25 cellular contexts compared by ENCODE assay signal in genomic region chr18:58657081-58657480, GRCh38. TPM values are rescaled to one million over a fixed set of nuclear protein-coding genes. Genes with fewer than 3 reads are reported as not detected.
DNase-seq lines count a peak whose midpoint lies in the region; ATAC-seq and TF ChIP-seq lines count a peak whose summit lies in the region.
"Had no signal": no experiment of that assay in that cellular context is flagged by ENCODE, and none has a peak within 500 bp of the region (broad histone marks: within the 10 kb centered on the region; RNA-seq: fewer than 3 reads in every experiment).

No MANE protein-coding gene starts in this region.

- H3K27me3 Mint-ChIP-seq in T-helper 1 cell treated with Interleukin-12 subunit alpha and Interleukin-12 subunit beta and Interleukin-4 antibody, amounts not matched to agents 30 μg/mL and 1 μg/mL, for 36 hours (ENCODE audit: low read depth) = no peaks in the 10 kb centered on the region
- H3K27me3 Mint-ChIP-seq in T-cell = no peaks in the 10 kb centered on the region
- peaks cover 0 to 3% (median 0%) of the 10 kb centered on the region in 5 donors for H3K27me3 Mint-ChIP-seq in naive thymus-derived CD4-positive, alpha-beta T cell

- H3K9me3 Mint-ChIP-seq in T-helper 1 cell treated with Interleukin-12 subunit alpha and Interleukin-12 subunit beta and Interleukin-4 antibody, amounts not matched to agents 30 μg/mL and 1 μg/mL, for 36 hours = peaks cover 26% of the 10 kb centered on the region
- peaks cover 5 to 23% (median 9%) of the 10 kb centered on the region in 3 donors for H3K9me3 Mint-ChIP-seq in T-cell
- peaks cover 0 to 35% (median 12%) of the 10 kb centered on the region in 11 donors for H3K9me3 Mint-ChIP-seq in naive thymus-derived CD4-positive, alpha-beta T cell

- peaks cover 0 to 12% (median 3%) of the 10 kb centered on the region in 3 experiments for H3K9me3 ChIP-seq in naive thymus-derived CD4-positive, alpha-beta T cell (ENCODE audit: control insufficient read depth in 2 of 3, low read length in 3 of 3)
- H3K9me3 ChIP-seq: Caco-2 had no signal

- in situ Hi-C loops in GM13977 (cut with MboI; ENCODE audit: low pct_unique_long_range_greater_than_20kb, low sequenced_read_pairs, unreplicated experiment) = no loop called here

- ATAC-seq in T-cell (replicated peaks in 1 of 4) = no peak
- ATAC-seq in naive thymus-derived CD4-positive, alpha-beta T cell = no peak
- no peak for ATAC-seq in HG03432 (IDR thresholded peaks at IDR 0.05; ENCODE audit: unreplicated experiment)
- ATAC-seq: stimulated activated naive CD8-positive, alpha-beta T cell treated with anti-CD3 and anti-CD28 coated beads, Interleukin-15, Interleukin-2, amounts not matched to agents 100 U/mL and 50 U/mL, for 24 hours had no signal

- H3K4me3 ChIP-seq in naive thymus-derived CD4-positive, alpha-beta T cell (ENCODE audit: low read length) = no peak overlapping the region
- H3K4me3 ChIP-seq: cardiac muscle cell, SJSA1 had no signal

- H3K36me3 ChIP-seq in naive thymus-derived CD4-positive, alpha-beta T cell (ENCODE audit: control insufficient read depth in 2 of 3, insufficient read depth in 3 of 3, low read length in 3 of 3) = no peaks in the 10 kb centered on the region
- H3K36me3 ChIP-seq: cardiac muscle cell, SJSA1 had no signal

- peak overlapping the region; percentile 2 for H3K4me3 Mint-ChIP-seq in T-helper 1 cell treated with Interleukin-12 subunit alpha and Interleukin-12 subunit beta and Interleukin-4 antibody, amounts not matched to agents 30 μg/mL and 1 μg/mL, for 36 hours
- peak overlapping the region in 1 of 3 donors; percentile 71 for H3K4me3 Mint-ChIP-seq in T-cell
- H3K4me3 Mint-ChIP-seq in naive thymus-derived CD4-positive, alpha-beta T cell = peak overlapping the region in 7 of 10 donors; percentile 7 to 83 (median 31)

- CTCF ChIA-PET in T-cell (lab: Charles Lee) = no interaction called here
- CTCF ChIA-PET in naive thymus-derived CD4-positive, alpha-beta T cell (lab: Charles Lee) = interaction anchor here (1.5 to 3.2 kb wide), 2 partner anchors 107 to 128 kb away, joined by 6 to 9 read pairs; no protein-coding TSS in a partner anchor

- DNase-seq in T-helper 1 cell = no peak
- no peak for DNase-seq in T-cell
- DNase-seq in naive thymus-derived CD4-positive, alpha-beta T cell = no peak
- no peak for DNase-seq in GM13977 (ENCODE audit: low spot score)
- no peak for DNase-seq in posterior vena cava (ENCODE audit: low spot score)
- DNase-seq: activated CD4-positive, alpha-beta T cell treated with anti-CD3 and anti-CD28 coated beads, Interleukin-2, amount 50 U/mL, for 48 hours; activated naive CD4-positive, alpha-beta T cell; activated T-cell treated with anti-CD3 and anti-CD28 coated beads, Interleukin-2, amount 50 U/mL, for 1 hour; Caco-2; cortex of kidney; glutamatergic neuron; kidney glomerular epithelial cell; mammary epithelial cell; NCI-H1417; NCI-H2107; NCI-H510A; stimulated activated CD4-positive, alpha-beta T cell treated with anti-CD3 and anti-CD28 coated beads, Interleukin-2, amount 100 ng/mL, for 48 hours; stimulated activated naive CD8-positive, alpha-beta T cell treated with anti-CD3 and anti-CD28 coated beads, Interleukin-15, Interleukin-2, amounts not matched to agents 100 U/mL and 50 U/mL, for 24 hours had no signal

- H3K4me1 Mint-ChIP-seq in T-helper 1 cell treated with Interleukin-12 subunit alpha and Interleukin-12 subunit beta and Interleukin-4 antibody, amounts not matched to agents 30 μg/mL and 1 μg/mL, for 36 hours (ENCODE audit: low read depth) = peaks cover 54% of the 10 kb centered on the region
- peaks cover 70 to 85% (median 74%) of the 10 kb centered on the region in 3 donors for H3K4me1 Mint-ChIP-seq in T-cell
- H3K4me1 Mint-ChIP-seq in naive thymus-derived CD4-positive, alpha-beta T cell = peaks cover 46 to 89% (median 77%) of the 10 kb centered on the region in 7 donors

- intact Hi-C loops in naive thymus-derived CD4-positive, alpha-beta T cell (cut with micrococcal nuclease) = no loop called here
- intact Hi-C loops in posterior vena cava (cut with DNase I) = no loop called here

- peak; percentile 16 for TF ChIP-seq POLR2A in GM15510 (IDR thresholded peaks at IDR 0.05; ENCODE audit: borderline replicate concordance, extremely low read depth, insufficient read length)

- no peak overlapping the region for H3K27ac ChIP-seq in naive thymus-derived CD4-positive, alpha-beta T cell (ENCODE audit: low read depth, low read length)
- H3K27ac ChIP-seq: 22Rv1, cardiac muscle cell, SJSA1 had no signal

- H3K27me3 ChIP-seq in naive thymus-derived CD4-positive, alpha-beta T cell (ENCODE audit: control insufficient read depth in 2 of 2, insufficient read depth in 2 of 2, low read length in 2 of 2) = no peaks in the 10 kb centered on the region
- H3K27me3 ChIP-seq: cardiac muscle cell, SJSA1 had no signal

- H3K36me3 Mint-ChIP-seq in T-helper 1 cell treated with Interleukin-12 subunit alpha and Interleukin-12 subunit beta and Interleukin-4 antibody, amounts not matched to agents 30 μg/mL and 1 μg/mL, for 36 hours (ENCODE audit: low read depth) = peaks cover 26% of the 10 kb centered on the region
- peaks cover 11% of the 10 kb centered on the region for H3K36me3 Mint-ChIP-seq in T-cell
- peaks cover 0 to 46% (median 20%) of the 10 kb centered on the region in 5 donors for H3K36me3 Mint-ChIP-seq in naive thymus-derived CD4-positive, alpha-beta T cell

- H3K4me1 ChIP-seq in naive thymus-derived CD4-positive, alpha-beta T cell (ENCODE audit: control insufficient read depth in 2 of 2, insufficient read depth in 2 of 2, low read length in 2 of 2) = peaks cover 33 to 43% of the 10 kb centered on the region in 2 donors
- H3K4me1 ChIP-seq: Caco-2 had no signal

- no peak for TF ChIP-seq CTCF in GM13977 (IDR thresholded peaks at IDR 0.05; ENCODE audit: extremely low read depth, insufficient read depth, missing control alignments)

- POLR2A ChIA-PET in T-cell (lab: Charles Lee) = interaction anchor here in 1 of 2 donors (3.1 kb wide), 1 partner anchor 15 kb away, joined by 19 read pairs; the partner anchor contains the start of gene MALT1
- POLR2A ChIA-PET in naive thymus-derived CD4-positive, alpha-beta T cell (lab: Charles Lee) = interaction anchor here (1.4 to 5.8 kb wide), 4 partner anchors 13 to 59 kb away, joined by 4 to 101 read pairs (median 10); partner anchors contain the start of genes ALPK2 and MALT1

- H3K27ac Mint-ChIP-seq in T-helper 1 cell treated with Interleukin-12 subunit alpha and Interleukin-12 subunit beta and Interleukin-4 antibody, amounts not matched to agents 30 μg/mL and 1 μg/mL, for 36 hours = peak overlapping the region; percentile 21
- peak overlapping the region; percentile 23 to 94 for H3K27ac Mint-ChIP-seq in T-cell
- peak overlapping the region in 4 of 9 donors; percentile 37 to 95 (median 60) for H3K27ac Mint-ChIP-seq in naive thymus-derived CD4-positive, alpha-beta T cell

RNA-seq across cellular contexts. Expression of gene MALT1, which starts 14.2 kb away (rescaled TPM):
- 10 to 100 TPM; 54.5 to 83.2 (median 69.5) TPM for total RNA-seq in T-cell
- total RNA-seq in naive thymus-derived CD4-positive, alpha-beta T cell = 100 to 1,000 TPM in 1 of 5 experiments, 10 to 100 TPM in 4; 50.0 to 101 (median 80.0) TPM
- polyA plus RNA-seq in naive thymus-derived CD4-positive, alpha-beta T cell = 10 to 100 TPM; 43.8 to 52.1 TPM
- total RNA-seq in posterior vena cava = 10 to 100 TPM; 12.8 to 19.1 TPM

RNA-seq across cellular contexts. Expression of gene ALPK2, which starts 28.2 kb away (rescaled TPM):
- total RNA-seq in T-cell = 1 to 10 TPM in 3 of 5 donors, under 1 TPM in 2; 0.25 to 3.1 (median 1.1) TPM
- total RNA-seq in naive thymus-derived CD4-positive, alpha-beta T cell = 1 to 10 TPM in 1 of 5 experiments, under 1 TPM in 3, not detected in 1; 0.19 to 1.6 (median 0.28) TPM
- not detected for polyA plus RNA-seq in naive thymus-derived CD4-positive, alpha-beta T cell
- not detected for total RNA-seq in posterior vena cava
- total RNA-seq: T-helper 2 cell treated with Interferon-gamma antibody and Interleukin-4, amounts not matched to agents 100 ng/mL and 5 ng/mL, for 36 hours had no signal
- polyA plus RNA-seq: mammary epithelial cell had no signal
